ENCODE assay signal across 8 cellular contexts in the genomic region with DNA sequence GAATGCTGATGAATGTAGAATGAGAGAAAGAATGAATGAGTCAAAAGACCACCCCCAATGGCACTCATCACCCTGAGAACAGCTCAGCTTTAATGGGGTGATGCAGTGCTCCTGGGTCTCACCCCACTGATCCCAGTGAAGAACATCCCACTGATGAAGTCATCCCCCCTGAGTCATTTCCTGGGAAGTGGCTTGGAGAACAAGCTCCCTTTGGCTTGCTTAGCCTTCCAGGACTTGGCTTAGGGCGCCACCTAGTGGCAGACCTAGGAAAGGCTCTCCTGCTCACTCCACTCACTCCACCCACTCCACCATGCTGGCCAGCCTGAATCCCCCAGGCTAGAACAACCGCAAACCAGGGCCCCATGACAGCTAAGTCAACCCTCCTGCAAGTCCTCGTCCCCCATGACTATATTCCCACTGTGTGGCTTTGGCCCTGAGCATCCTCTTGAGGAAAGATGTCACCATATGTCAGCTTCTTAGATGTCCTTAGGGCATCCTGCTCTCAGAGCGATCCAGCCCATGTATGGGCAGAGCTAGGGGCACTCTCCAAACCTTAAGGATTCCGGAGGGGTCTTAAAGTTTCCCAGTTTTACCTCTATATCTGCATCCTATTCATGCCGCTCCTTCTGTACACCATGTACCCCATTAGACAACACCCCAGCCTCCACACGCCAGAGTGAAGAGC. TPM values are rescaled to one million over a fixed set of nuclear protein-coding genes. Genes with fewer than 3 reads are reported as not detected.
DNase-seq lines count a peak whose midpoint lies in the region; ATAC-seq lines count a peak whose summit lies in the region.

No MANE protein-coding gene starts in this region.

- DNase-seq in AG08395 (ENCODE audit: low spot score) (peak; percentile 98), NCI-H1105 treated with DMSO at 0.1 percent for 48 hours (lab: John Stamatoyannopoulos, UW) (peak; percentile 88), SKM-1 (lab: John Stamatoyannopoulos, UW; ENCODE audit: unreplicated experiment) (peak; percentile 73), head of caudate nucleus (peak; percentile 76 to 97 (median 92)), posterior cingulate gyrus (peak; percentile 80 to 98 (median 93)), ureter (ENCODE audit: low spot score) (peak; percentile 92)
- DNase-seq in activated naive CD4-positive, alpha-beta T cell treated with anti-CD3 and anti-CD28 coated beads, Interleukin-2, amount 50 U/mL, for 72 hours (ENCODE audit: low spot score in 2 of 2): peak; percentile 85 to 89

- intact Hi-C loops in head of caudate nucleus (cut with DNase I) (loop anchor here (2.0 kb wide), 1 partner anchor 102 kb away; no protein-coding TSS in a partner anchor), posterior cingulate gyrus (cut with DNase I) (loop anchor here (1.0 to 10.0 kb wide), 4 partner anchors 103 to 522 kb away; no protein-coding TSS in a partner anchor)

- H3K27ac Mint-ChIP-seq in activated naive CD4-positive, alpha-beta T cell treated with anti-CD3 and anti-CD28 coated beads, Interleukin-2, amount 50 U/mL, for 72 hours: peak overlapping the region; percentile 40 to 70

- peaks cover 0 to 4% of the 10 kb centered on the region in 2 donors for H3K36me3 Mint-ChIP-seq in activated naive CD4-positive, alpha-beta T cell treated with anti-CD3 and anti-CD28 coated beads, Interleukin-2, amount 50 U/mL, for 72 hours

- peak; percentile 59 for ATAC-seq in GM19395 (IDR thresholded peaks at IDR 0.05; ENCODE audit: unreplicated experiment)
- ATAC-seq in activated naive CD4-positive, alpha-beta T cell treated with anti-CD3 and anti-CD28 coated beads, Interleukin-2, amount 50 U/mL, for 72 hours: peak; percentile 60 to 70

- H3K9me3 Mint-ChIP-seq in activated naive CD4-positive, alpha-beta T cell treated with anti-CD3 and anti-CD28 coated beads, Interleukin-2, amount 50 U/mL, for 72 hours: no peaks in the 10 kb centered on the region

RNA-seq across cellular contexts. Expression of gene TMPRSS13, which starts 17.8 kb away (rescaled TPM):
- 1 to 10 TPM in 1 of 2 donors, under 1 TPM in 1; 0.39 to 1.8 TPM for total RNA-seq in activated naive CD4-positive, alpha-beta T cell treated with anti-CD3 and anti-CD28 coated beads, Interleukin-2, amount 50 U/mL, for 72 hours
- total RNA-seq in ureter: 1.9 TPM

RNA-seq across cellular contexts. Expression of gene IL10RA, which starts 39.2 kb away (rescaled TPM):
- total RNA-seq in activated naive CD4-positive, alpha-beta T cell treated with anti-CD3 and anti-CD28 coated beads, Interleukin-2, amount 50 U/mL, for 72 hours: 10 to 100 TPM; 31.6 to 32.2 TPM
- total RNA-seq in ureter: 22.4 TPM

Comparison
In these comparisons a context has a peak if more than half of its experiments do, and no peak if none do; other contexts are left out.
1. Peak in every context shown above with its lines: DNase-seq and ATAC-seq.